ENCODE assay signal across 12 cellular contexts in genomic region chr18:63309422-63309821, GRCh38. TPM values are rescaled to one million over a fixed set of nuclear protein-coding genes. Genes with fewer than 3 reads are reported as not detected.
DNase-seq lines count a peak whose midpoint lies in the region; ATAC-seq, FAIRE-seq and TF ChIP-seq lines count a peak whose summit lies in the region.
"Had no signal": no experiment of that assay in that cellular context is flagged by ENCODE, and none has a peak within 500 bp of the region (broad histone marks: within the 10 kb centered on the region; RNA-seq: fewer than 3 reads in every experiment).

No MANE protein-coding gene starts in this region.

- peak overlapping the region in 2 of 3 donors; percentile 89 to 90 for H3K27ac Mint-ChIP-seq in CD4-positive, CD25-positive, alpha-beta regulatory T cell
- peak overlapping the region; percentile 58 for H3K27ac Mint-ChIP-seq in activated CD8-positive, alpha-beta T cell treated with anti-CD3 and anti-CD28 coated beads for 36 hours
- no peak overlapping the region for H3K27ac Mint-ChIP-seq in endodermal cell

- no peaks in the 10 kb centered on the region for H3K9me3 ChIP-seq in CD4-positive, CD25-positive, alpha-beta regulatory T cell (ENCODE audit: control insufficient read depth in 2 of 2, low read length in 2 of 2)
- H3K9me3 ChIP-seq in mesenchymal stem cell (ENCODE audit: control insufficient read depth, low read length) (no peaks in the 10 kb centered on the region), endodermal cell (ENCODE audit: control insufficient read depth, low read length) (no peaks in the 10 kb centered on the region)
- H3K9me3 ChIP-seq: BE2C had no signal

- peak in 1 of 2 donors; percentile 33 for ATAC-seq in CD4-positive, CD25-positive, alpha-beta regulatory T cell (ENCODE audit: low read depth in 2 of 2)
- ATAC-seq in activated CD8-positive, alpha-beta T cell treated with anti-CD3 and anti-CD28 coated beads for 36 hours, result peak; percentile 76

- no peak overlapping the region for H3K4me2 ChIP-seq in mesenchymal stem cell (ENCODE audit: low read length, poor library complexity, severe bottlenecking)

- CTCF ChIA-PET in activated CD8-positive, alpha-beta T cell treated with anti-CD3 and anti-CD28 coated beads for 36 hours (lab: Charles Lee), result interaction anchor here (1.0 to 2.7 kb wide), 2 partner anchors 8 to 177 kb away, joined by 3 to 19 read pairs; no protein-coding TSS in a partner anchor

- peaks cover 24% of the 10 kb centered on the region for H3K36me3 Mint-ChIP-seq in CD4-positive, CD25-positive, alpha-beta regulatory T cell
- peaks cover 76% of the 10 kb centered on the region for H3K36me3 Mint-ChIP-seq in activated CD8-positive, alpha-beta T cell treated with anti-CD3 and anti-CD28 coated beads for 36 hours (ENCODE audit: low read depth)
- no peaks in the 10 kb centered on the region for H3K36me3 Mint-ChIP-seq in endodermal cell (ENCODE audit: low read depth)

- DNase-seq in CD4-positive, CD25-positive, alpha-beta regulatory T cell, result peak in 1 of 3 donors; percentile 51
- no peak for DNase-seq in GM18507 (ENCODE audit: extremely low spot score, insufficient read length, low read depth)
- peak; percentile 75 for DNase-seq in activated CD8-positive, alpha-beta T cell treated with anti-CD3 and anti-CD28 coated beads for 36 hours
- no peak for DNase-seq in mesenchymal stem cell
- no peak for DNase-seq in SHP77 treated with DMSO at 0.1 percent for 48 hours (lab: John Stamatoyannopoulos, UW)
- no peak for DNase-seq in NCI-H1105 treated with DMSO at 0.1 percent for 48 hours (lab: John Stamatoyannopoulos, UW)
- DNase-seq in endodermal cell, result no peak
- no peak for DNase-seq in COLO668 (lab: John Stamatoyannopoulos, UW; ENCODE audit: unreplicated experiment)
- DNase-seq: BE2C, cerebellar nuclear complex, glutamatergic neuron, NCI-H2029 had no signal

- H2AK5ac ChIP-seq in mesenchymal stem cell (ENCODE audit: low read length, severe bottlenecking), result peak overlapping the region; percentile 29

- peak overlapping the region; percentile 57 to 75 (median 66) for H3K4me3 Mint-ChIP-seq in CD4-positive, CD25-positive, alpha-beta regulatory T cell
- peak overlapping the region; percentile 12 for H3K4me3 Mint-ChIP-seq in activated CD8-positive, alpha-beta T cell treated with anti-CD3 and anti-CD28 coated beads for 36 hours
- H3K4me3 Mint-ChIP-seq in endodermal cell, result no peak overlapping the region

- no peak overlapping the region for H2AFZ ChIP-seq in mesenchymal stem cell (ENCODE audit: low read depth, low read length)

- H3K4ac ChIP-seq in mesenchymal stem cell (ENCODE audit: low read depth in 1 of 2, low read length in 2 of 2), result no peak overlapping the region

- no peaks in the 10 kb centered on the region for H3K27me3 Mint-ChIP-seq in CD4-positive, CD25-positive, alpha-beta regulatory T cell
- H3K27me3 Mint-ChIP-seq in activated CD8-positive, alpha-beta T cell treated with anti-CD3 and anti-CD28 coated beads for 36 hours, result no peaks in the 10 kb centered on the region
- peaks cover 11% of the 10 kb centered on the region for H3K27me3 Mint-ChIP-seq in endodermal cell (ENCODE audit: insufficient read depth)

- no peak overlapping the region for H2BK15ac ChIP-seq in mesenchymal stem cell (ENCODE audit: low read depth, poor library complexity, severe bottlenecking)

- H3K4me3 ChIP-seq in CD4-positive, CD25-positive, alpha-beta regulatory T cell (ENCODE audit: low read depth, low read length), result peak overlapping the region; percentile 58
- H3K4me3 ChIP-seq in mesenchymal stem cell (ENCODE audit: insufficient read depth in 1 of 2, low read depth in 1 of 2, low read length in 2 of 2), result no peak overlapping the region
- H3K4me3 ChIP-seq in endodermal cell (ENCODE audit: low read length), result no peak overlapping the region

- H3K36me3 ChIP-seq in CD4-positive, CD25-positive, alpha-beta regulatory T cell (ENCODE audit: control insufficient read depth, insufficient read depth, low read length), result peaks cover 3% of the 10 kb centered on the region
- H3K36me3 ChIP-seq in mesenchymal stem cell (ENCODE audit: control insufficient read depth in 1 of 2, insufficient read depth in 2 of 2, low read depth in 1 of 2, low read length in 2 of 2), result no peaks in the 10 kb centered on the region
- no peaks in the 10 kb centered on the region for H3K36me3 ChIP-seq in endodermal cell (ENCODE audit: control insufficient read depth, insufficient read depth, low read length)
- H3K36me3 ChIP-seq: BE2C had no signal

- H3K18ac ChIP-seq in mesenchymal stem cell (ENCODE audit: low read depth in 1 of 2, low read length in 2 of 2), result no peak overlapping the region

- H3K4me1 Mint-ChIP-seq in CD4-positive, CD25-positive, alpha-beta regulatory T cell, result peaks cover 55 to 96% (median 88%) of the 10 kb centered on the region in 4 donors
- H3K4me1 Mint-ChIP-seq in activated CD8-positive, alpha-beta T cell treated with anti-CD3 and anti-CD28 coated beads for 36 hours (ENCODE audit: low read depth), result peaks cover 84% of the 10 kb centered on the region
- no peaks in the 10 kb centered on the region for H3K4me1 Mint-ChIP-seq in endodermal cell

- no peak overlapping the region for H4K8ac ChIP-seq in mesenchymal stem cell (ENCODE audit: low read length)

- peaks cover 21% of the 10 kb centered on the region for H3K79me1 ChIP-seq in mesenchymal stem cell (replicated peaks; ENCODE audit: low read length, poor library complexity, severe bottlenecking)

- no peak overlapping the region for H4K91ac ChIP-seq in mesenchymal stem cell (ENCODE audit: low read length)

- peaks cover 82% of the 10 kb centered on the region for H3K4me1 ChIP-seq in CD4-positive, CD25-positive, alpha-beta regulatory T cell (ENCODE audit: control insufficient read depth, insufficient read depth, low read length, poor library complexity, severe bottlenecking)
- peaks cover 20% of the 10 kb centered on the region for H3K4me1 ChIP-seq in mesenchymal stem cell (ENCODE audit: control insufficient read depth, insufficient read depth, low read depth, low read length)
- H3K4me1 ChIP-seq in endodermal cell (ENCODE audit: control insufficient read depth, insufficient read depth, low read length), result no peaks in the 10 kb centered on the region

- WGBS in mesenchymal stem cell, result 94% methylated on average over 4 of the region's 5 CpGs
- 83 to 96% methylated on average over 5 of the region's 5 CpGs for WGBS in endodermal cell (ENCODE audit: insufficient coverage in 1 of 2, insufficient read length in 1 of 2), 2 experiments

- H3K9ac ChIP-seq in mesenchymal stem cell (ENCODE audit: low read length) (no peak overlapping the region), endodermal cell (ENCODE audit: extremely low read depth, low read length, poor library complexity, severe bottlenecking) (no peak overlapping the region)

- H2BK12ac ChIP-seq in mesenchymal stem cell (ENCODE audit: low read length in 2 of 2), result no peak overlapping the region

- intact Hi-C loops in activated CD8-positive, alpha-beta T cell treated with anti-CD3 and anti-CD28 coated beads for 36 hours (cut with micrococcal nuclease), result no loop called here

- no peaks in the 10 kb centered on the region for H3K27me3 ChIP-seq in CD4-positive, CD25-positive, alpha-beta regulatory T cell (ENCODE audit: control insufficient read depth, insufficient read depth, low read length)
- H3K27me3 ChIP-seq in mesenchymal stem cell (ENCODE audit: control insufficient read depth in 1 of 2, insufficient read depth in 1 of 2, low read length in 2 of 2) (no peaks in the 10 kb centered on the region), endodermal cell (ENCODE audit: control insufficient read depth, insufficient read depth, low read length, poor library complexity, severe bottlenecking) (peaks cover 3% of the 10 kb centered on the region)
- H3K27me3 ChIP-seq: BE2C had no signal

- no peak for TF ChIP-seq CTCF in activated CD8-positive, alpha-beta T cell treated with anti-CD3 and anti-CD28 coated beads for 36 hours (IDR thresholded peaks at IDR 0.05)
- TF ChIP-seq CTCF in endodermal cell (conservative IDR thresholded peaks at IDR 0.05), result no peak

- H2BK120ac ChIP-seq in mesenchymal stem cell (ENCODE audit: low read depth, low read length), result no peak overlapping the region

- POLR2A ChIA-PET in activated CD8-positive, alpha-beta T cell treated with anti-CD3 and anti-CD28 coated beads for 36 hours (lab: Charles Lee), result no interaction called here

- H3K23ac ChIP-seq in mesenchymal stem cell (ENCODE audit: low read length in 2 of 2), result no peak overlapping the region

- H3K9me3 Mint-ChIP-seq in CD4-positive, CD25-positive, alpha-beta regulatory T cell, result no peaks in the 10 kb centered on the region
- H3K9me3 Mint-ChIP-seq in activated CD8-positive, alpha-beta T cell treated with anti-CD3 and anti-CD28 coated beads for 36 hours, result no peaks in the 10 kb centered on the region
- no peaks in the 10 kb centered on the region for H3K9me3 Mint-ChIP-seq in endodermal cell

- peak overlapping the region; percentile 45 for H3K27ac ChIP-seq in CD4-positive, CD25-positive, alpha-beta regulatory T cell (ENCODE audit: insufficient read depth, low read length, poor library complexity, severe bottlenecking)
- H3K27ac ChIP-seq in mesenchymal stem cell (ENCODE audit: low read length, poor library complexity, severe bottlenecking) (no peak overlapping the region), endodermal cell (ENCODE audit: low read depth, low read length) (no peak overlapping the region)

- H2BK5ac ChIP-seq in mesenchymal stem cell (ENCODE audit: low read depth, low read length, poor library complexity, severe bottlenecking), result no peak overlapping the region

- peak; percentile 18 for FAIRE-seq in GM18507 (lab: Jason Lieb, UNC)

- no peak overlapping the region for H3K14ac ChIP-seq in mesenchymal stem cell (ENCODE audit: low read length in 2 of 2)

RNA-seq across cellular contexts. Expression of gene BCL2, which starts 10.1 kb away (rescaled TPM):
- total RNA-seq in CD4-positive, CD25-positive, alpha-beta regulatory T cell, result 125 TPM
- 10 to 100 TPM; 19.1 to 39.0 (median 29.5) TPM for polyA plus RNA-seq in CD4-positive, CD25-positive, alpha-beta regulatory T cell
- total RNA-seq in activated CD8-positive, alpha-beta T cell treated with anti-CD3 and anti-CD28 coated beads for 36 hours, result 100 to 1,000 TPM; 104 to 107 TPM
- 0.28 TPM for polyA plus RNA-seq in mesenchymal stem cell (2013, experiment 1 of 2)
- 0.19 TPM for polyA plus RNA-seq in mesenchymal stem cell (2013, experiment 2 of 2)
- 1 to 10 TPM; 1.4 to 2.3 TPM for total RNA-seq in endodermal cell
- polyA plus RNA-seq in endodermal cell (2013, experiment 1 of 2), result 6.3 TPM
- polyA plus RNA-seq in endodermal cell (2013, experiment 2 of 2), result 5.0 TPM

RNA-seq across cellular contexts. Expression of gene KDSR, which starts 57.6 kb away (rescaled TPM):
- total RNA-seq in CD4-positive, CD25-positive, alpha-beta regulatory T cell, result 42.0 TPM
- 100 to 1,000 TPM in 3 of 4 donors, 10 to 100 TPM in 1; 99.8 to 119 (median 106) TPM for polyA plus RNA-seq in CD4-positive, CD25-positive, alpha-beta regulatory T cell
- total RNA-seq in activated CD8-positive, alpha-beta T cell treated with anti-CD3 and anti-CD28 coated beads for 36 hours, result 10 to 100 TPM; 53.4 TPM
- polyA plus RNA-seq in mesenchymal stem cell (2013, experiment 1 of 2), result 27.4 TPM
- 28.3 TPM for polyA plus RNA-seq in mesenchymal stem cell (2013, experiment 2 of 2)
- total RNA-seq in endodermal cell, result 10 to 100 TPM; 39.3 to 51.0 TPM
- polyA plus RNA-seq in endodermal cell (2013, experiment 1 of 2), result 35.0 TPM
- 33.0 TPM for polyA plus RNA-seq in endodermal cell (2013, experiment 2 of 2)

Comparison
In these comparisons a context has a peak if more than half of its experiments do, and no peak if none do; other contexts are left out.
1. RNA of gene BCL2, which starts 10.1 kb away (total RNA-seq): 125 TPM in CD4-positive, CD25-positive, alpha-beta regulatory T cell (single experiment) and 104 to 107 TPM in activated CD8-positive, alpha-beta T cell treated with anti-CD3 and anti-CD28 coated beads for 36 hours; 1.4 to 2.3 TPM in endodermal cell; every median in the first group is over 10 times any median in the second.